ENCODE assay signal across 20 cellular contexts in genomic region chr1:57252597-57253306, GRCh38.
DNase-seq lines count a peak whose midpoint lies in the region; ATAC-seq and TF ChIP-seq lines count a peak whose summit lies in the region.
"Had no signal": no experiment of that assay in that cellular context is flagged by ENCODE, and none has a peak within 500 bp of the region (broad histone marks: within the 10 kb centered on the region; RNA-seq: fewer than 3 reads in every experiment).

No MANE protein-coding gene starts in this region.

- H3K4me3 Mint-ChIP-seq in T-cell (no peak overlapping the region), MCF 10A (ENCODE audit: unreplicated experiment) (no peak overlapping the region)
- H3K4me3 Mint-ChIP-seq: natural killer cell had no signal

- POLR2A ChIA-PET in T-cell (lab: Charles Lee) (no interaction called here), MCF 10A (lab: Yijun Ruan, JAX) (no interaction called here)

- peaks cover 2 to 4% (median 2%) of the 10 kb centered on the region in 3 donors for H3K9me3 Mint-ChIP-seq in T-cell
- H3K9me3 Mint-ChIP-seq in MCF 10A (ENCODE audit: unreplicated experiment) = no peaks in the 10 kb centered on the region
- H3K9me3 Mint-ChIP-seq: activated T-helper 2 cell treated with anti-CD3 and anti-CD28 coated beads, Interferon-gamma antibody, Interleukin-2, Interleukin-4, amounts not matched to agents 10 μg/mL and 5 μg/mL and 100 μg/mL, durations not matched to agents 14 hours and 24 hours and 36 hours had no signal

- CTCF ChIA-PET in T-cell (lab: Charles Lee) = no interaction called here
- CTCF ChIA-PET in MCF 10A (lab: Yijun Ruan, JAX) = no interaction called here

- ATAC-seq in T-cell (replicated peaks in 1 of 4) (no peak), HG02763 (IDR thresholded peaks at IDR 0.05; ENCODE audit: unreplicated experiment) (no peak)
- ATAC-seq: gastrocnemius medialis, natural killer cell, Panc1 had no signal

- TF ChIP-seq CTCF in MCF 10A (IDR thresholded peaks at IDR 0.05; ENCODE audit: unreplicated experiment) = no peak

- no peak overlapping the region for H3K27ac Mint-ChIP-seq in T-cell
- H3K27ac Mint-ChIP-seq in MCF 10A (ENCODE audit: low read depth, unreplicated experiment) = no peak overlapping the region
- H3K27ac Mint-ChIP-seq: activated T-helper 2 cell treated with anti-CD3 and anti-CD28 coated beads, Interferon-gamma antibody, Interleukin-2, Interleukin-4, amounts not matched to agents 10 μg/mL and 5 μg/mL and 100 μg/mL, durations not matched to agents 14 hours and 24 hours and 36 hours; natural killer cell; progenitor cell of endocrine pancreas had no signal

- no peaks in the 10 kb centered on the region for H3K27me3 Mint-ChIP-seq in T-cell
- no peaks in the 10 kb centered on the region for H3K27me3 Mint-ChIP-seq in MCF 10A (ENCODE audit: insufficient read depth, unreplicated experiment)
- H3K27me3 Mint-ChIP-seq: progenitor cell of endocrine pancreas had no signal

- BruUV-seq in MCF 10A (replicated peaks; lab: Mats Ljungman, UMichigan) = no TSS peak

- DNase-seq in NCI-H1694 treated with DMSO at 0.1 percent for 48 hours (lab: John Stamatoyannopoulos, UW) = peak; percentile 15
- DNase-seq in NCI-H1694 (lab: John Stamatoyannopoulos, UW) = no peak
- DNase-seq in NCI-H2171 (lab: John Stamatoyannopoulos, UW) = peak; percentile 48
- DNase-seq in cerebellar cortex (ENCODE audit: low spot score) = peak; percentile 67
- DNase-seq in retina = peak; percentile 14
- DNase-seq in T-cell = no peak
- DNase-seq in MCF 10A (ENCODE audit: unreplicated experiment) = no peak
- DNase-seq: brain microvascular endothelial cell; Calu3; cortex of kidney; gastrocnemius medialis; Karpas-422; natural killer cell; NCI-H1092; NCI-H2107; stimulated activated CD4-positive, alpha-beta T cell treated with anti-CD3 and anti-CD28 coated beads, Interleukin-4, amount 100 ng/mL, for 24 hours had no signal

- intact Hi-C loops in MCF 10A (cut with micrococcal nuclease) = no loop called here

- H3K36me3 Mint-ChIP-seq in T-cell = no peaks in the 10 kb centered on the region
- no peaks in the 10 kb centered on the region for H3K36me3 Mint-ChIP-seq in MCF 10A (ENCODE audit: insufficient read depth, unreplicated experiment)
- H3K36me3 Mint-ChIP-seq: natural killer cell had no signal

- no peaks in the 10 kb centered on the region for H3K4me1 Mint-ChIP-seq in T-cell
- H3K4me1 Mint-ChIP-seq in MCF 10A (ENCODE audit: insufficient read depth, unreplicated experiment) = peaks cover 5% of the 10 kb centered on the region
- H3K4me1 Mint-ChIP-seq: natural killer cell had no signal

Comparison
In these comparisons a context has a peak if more than half of its experiments do, and no peak if none do; other contexts are left out.
1. DNase-seq: peak in NCI-H1694 treated with DMSO at 0.1 percent for 48 hours (single experiment), NCI-H2171 (single experiment), cerebellar cortex (single experiment) and retina (single experiment); none in NCI-H1694 (single experiment), T-cell (0 of 34) and MCF 10A (single experiment).